ENCODE assay signal across 12 cellular contexts in the genomic region with DNA sequence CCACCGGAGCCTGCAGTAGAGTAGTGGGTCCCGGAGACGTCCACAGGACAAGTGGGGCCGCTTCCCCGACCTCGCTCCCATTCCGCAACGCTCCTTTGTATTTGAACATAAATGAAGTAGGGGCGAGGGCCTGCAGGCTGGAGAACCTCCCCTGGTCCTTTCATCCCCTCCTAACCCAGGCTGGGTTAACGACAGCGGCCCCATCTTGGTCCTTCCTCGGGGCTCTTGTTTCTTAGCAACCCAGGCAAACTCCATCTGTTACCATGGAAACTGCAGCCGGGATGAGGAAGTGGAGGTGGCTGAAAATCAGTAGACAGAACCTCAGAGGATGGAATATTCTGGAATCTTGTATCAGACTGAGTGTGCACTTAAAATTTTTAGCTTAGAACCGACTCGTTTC.
"Had no signal": no experiment of that assay in that cellular context is flagged by ENCODE, and none has a peak within 500 bp of the region (broad histone marks: within the 10 kb centered on the region; RNA-seq: fewer than 3 reads in every experiment).

No MANE protein-coding gene starts in this region.

- ATAC-seq: activated T-helper 17 cell treated with anti-CD3 and anti-CD28 coated beads, Interleukin-2, amount 50 U/mL, for 72 hours; esophagus mucosa; left lobe of liver; natural killer cell; WTC11 had no signal

- H3K27ac ChIP-seq: skin epidermis had no signal

- DNase-seq: activated CD4-positive, alpha-beta T cell treated with anti-CD3 and anti-CD28 coated beads for 48 hours; activated naive CD4-positive, alpha-beta T cell treated with anti-CD3 and anti-CD28 coated beads, Interleukin-2, amount 10 ng/mL, durations not matched to agents 7 days and 5 days; cerebellar nuclear complex; dermis blood vessel endothelial cell; glutamatergic neuron; mammary epithelial cell; natural killer cell had no signal

- H3K4me3 ChIP-seq: skin epidermis had no signal
